ENCODE assay signal across 8 cellular contexts in the genomic region with DNA sequence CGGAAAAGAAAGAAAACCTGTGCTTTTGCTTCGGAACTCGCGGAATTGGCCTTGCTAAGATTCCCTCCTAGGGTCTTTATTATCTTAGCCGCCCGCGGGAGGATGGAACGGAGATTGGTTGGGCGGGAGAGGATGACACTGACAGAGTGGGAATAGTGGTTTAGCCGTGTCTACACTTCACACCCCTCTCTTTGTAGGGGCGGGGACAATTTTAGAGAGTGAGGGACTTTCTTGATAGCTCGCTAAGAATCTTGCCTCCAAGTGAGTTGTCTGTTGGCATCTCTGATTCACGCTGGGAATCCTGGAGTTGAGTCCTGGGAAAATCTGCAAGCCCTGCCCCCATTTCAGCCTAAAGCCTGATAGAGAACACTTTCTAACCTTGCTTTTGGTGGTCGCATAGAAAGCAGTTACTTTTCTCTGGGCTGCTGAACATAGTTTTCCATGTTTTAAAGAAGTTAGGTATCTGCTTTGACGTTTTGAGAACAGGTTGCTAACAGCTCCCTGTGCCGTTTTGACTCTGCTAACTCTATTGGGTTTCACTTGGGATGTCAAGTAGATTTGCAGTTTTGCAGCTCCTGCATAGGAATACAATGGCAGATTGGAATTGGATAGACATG. TPM values are rescaled to one million over a fixed set of nuclear protein-coding genes. Genes with fewer than 3 reads are reported as not detected.
DNase-seq lines count a peak whose midpoint lies in the region; ATAC-seq and TF ChIP-seq lines count a peak whose summit lies in the region.

No MANE protein-coding gene starts in this region.

- H3K9me3 ChIP-seq in fibroblast of lung (ENCODE audit: control insufficient read depth, insufficient read depth, low read depth, low read length): no peaks in the 10 kb centered on the region
- H3K9me3 ChIP-seq in neutrophil: no peaks in the 10 kb centered on the region

- H3K27ac ChIP-seq in fibroblast of lung (ENCODE audit: insufficient read depth, low read length) (peak overlapping the region; percentile 91), neutrophil (peak overlapping the region; percentile 79)

- TF ChIP-seq CTCF in fibroblast of lung (conservative IDR thresholded peaks at IDR 0.05 in 1 of 2, IDR thresholded peaks at IDR 0.05 in 1 of 2; ENCODE audit: low read depth in 1 of 2, low read length in 2 of 2) (no peak), neutrophil (IDR thresholded peaks at IDR 0.05) (no peak)

- H3K27me3 ChIP-seq in fibroblast of lung (ENCODE audit: control insufficient read depth, insufficient read depth, low read length): no peaks in the 10 kb centered on the region
- no peaks in the 10 kb centered on the region for H3K27me3 ChIP-seq in neutrophil

- H3K36me3 Mint-ChIP-seq in IgD-negative memory B cell: peaks cover 2% of the 10 kb centered on the region
- H3K36me3 Mint-ChIP-seq in activated CD4-positive, alpha-beta memory T cell treated with anti-CD3 and anti-CD28 coated beads for 36 hours: peaks cover 23% of the 10 kb centered on the region

- ATAC-seq in GM21619 (IDR thresholded peaks at IDR 0.05; ENCODE audit: unreplicated experiment): no peak

- H3K4me1 ChIP-seq in fibroblast of lung (ENCODE audit: control insufficient read depth, extremely low read depth, insufficient read depth, low read length) (no peaks in the 10 kb centered on the region), neutrophil (ENCODE audit: control insufficient read depth in 1 of 2, insufficient read depth in 1 of 2, low read depth in 1 of 2, low read length in 1 of 2) (peaks cover 16 to 22% of the 10 kb centered on the region in 2 experiments)

- H3K36me3 ChIP-seq in fibroblast of lung (ENCODE audit: control insufficient read depth, insufficient read depth, low read length): peaks cover 4% of the 10 kb centered on the region
- peaks cover 16% of the 10 kb centered on the region for H3K36me3 ChIP-seq in neutrophil

- peak overlapping the region; percentile 87 for H2AFZ ChIP-seq in fibroblast of lung (ENCODE audit: low read length)

- H4K20me1 ChIP-seq in fibroblast of lung (ENCODE audit: control insufficient read depth, extremely low read depth, insufficient read depth, low read length): no peaks in the 10 kb centered on the region

- no peaks in the 10 kb centered on the region for H3K27me3 Mint-ChIP-seq in IgD-negative memory B cell
- no peaks in the 10 kb centered on the region for H3K27me3 Mint-ChIP-seq in activated CD4-positive, alpha-beta memory T cell treated with anti-CD3 and anti-CD28 coated beads for 36 hours

- peak overlapping the region; percentile 90 for H3K9ac ChIP-seq in fibroblast of lung (ENCODE audit: insufficient read depth, low read length)

- H3K4me1 Mint-ChIP-seq in IgD-negative memory B cell: peaks cover 6 to 11% (median 9%) of the 10 kb centered on the region in 3 donors
- H3K4me1 Mint-ChIP-seq in activated CD4-positive, alpha-beta memory T cell treated with anti-CD3 and anti-CD28 coated beads for 36 hours (ENCODE audit: low read depth): peaks cover 22% of the 10 kb centered on the region

- peak overlapping the region; percentile 90 to 100 (median 98) for H3K27ac Mint-ChIP-seq in IgD-negative memory B cell
- H3K27ac Mint-ChIP-seq in activated CD4-positive, alpha-beta memory T cell treated with anti-CD3 and anti-CD28 coated beads for 36 hours: peak overlapping the region; percentile 93

- DNase-seq in activated T-cell treated with anti-CD3 and anti-CD28 coated beads for 24 hours (ENCODE audit: low read depth) (peak; percentile 44), fibroblast of lung (ENCODE audit: low read depth in 2 of 2) (peak; percentile 13 to 63), NCI-H1417 (lab: John Stamatoyannopoulos, UW) (no peak)
- DNase-seq in activated T-cell treated with anti-CD3 and anti-CD28 coated beads, Interleukin-2, amount 50 U/mL, for 1 hour: no peak
- DNase-seq in activated CD4-positive, alpha-beta memory T cell treated with anti-CD3 and anti-CD28 coated beads for 36 hours: peak; percentile 52

- POLR2A ChIA-PET in activated CD4-positive, alpha-beta memory T cell treated with anti-CD3 and anti-CD28 coated beads for 36 hours (lab: Charles Lee): interaction anchor here (1.0 to 2.0 kb wide), 4 partner anchors 107 to 352 kb away, joined by 3 to 9 read pairs (median 4); a partner anchor contains a TSS

- H3K79me2 ChIP-seq in fibroblast of lung (ENCODE audit: control insufficient read depth, insufficient read depth, low read length): peaks cover 26% of the 10 kb centered on the region

- H3K4me2 ChIP-seq in fibroblast of lung (ENCODE audit: extremely low read depth, insufficient read depth, low read length): peak overlapping the region; percentile 92

- peak overlapping the region; percentile 84 to 99 (median 94) for H3K4me3 ChIP-seq in fibroblast of lung (replicated peaks in 1 of 4; ENCODE audit: control extremely low read depth in 1 of 4, insufficient read depth in 1 of 4, low read depth in 3 of 4, low read length in 4 of 4)
- H3K4me3 ChIP-seq in neutrophil (ENCODE audit: low read depth in 1 of 2, low read length in 1 of 2): peak overlapping the region; percentile 92 to 94

- intact Hi-C loops in activated CD4-positive, alpha-beta memory T cell treated with anti-CD3 and anti-CD28 coated beads for 36 hours (cut with micrococcal nuclease): loop anchor here (2.0 kb wide), 1 partner anchor 738 kb away; a partner anchor contains a TSS

- CTCF ChIA-PET in activated CD4-positive, alpha-beta memory T cell treated with anti-CD3 and anti-CD28 coated beads for 36 hours (lab: Charles Lee): interaction anchor here (0.6 to 2.1 kb wide), 7 partner anchors 9 to 353 kb away, joined by 3 to 9 read pairs (median 3); a partner anchor contains a TSS

- H3K9me3 Mint-ChIP-seq in IgD-negative memory B cell: peaks cover 0 to under 1% (median 0%) of the 10 kb centered on the region in 3 donors
- H3K9me3 Mint-ChIP-seq in activated CD4-positive, alpha-beta memory T cell treated with anti-CD3 and anti-CD28 coated beads for 36 hours: no peaks in the 10 kb centered on the region

- H3K4me3 Mint-ChIP-seq in IgD-negative memory B cell: peak overlapping the region; percentile 96 to 100 (median 100)
- peak overlapping the region; percentile 94 for H3K4me3 Mint-ChIP-seq in activated CD4-positive, alpha-beta memory T cell treated with anti-CD3 and anti-CD28 coated beads for 36 hours

RNA-seq across cellular contexts. Expression of a gene that starts 0.7 kb away (rescaled TPM):
- 24.1 TPM for polyA plus RNA-seq in IgD-negative memory B cell
- 10 to 100 TPM; 59.5 to 62.0 TPM for total RNA-seq in activated CD4-positive, alpha-beta memory T cell treated with anti-CD3 and anti-CD28 coated beads for 36 hours
- total RNA-seq in fibroblast of lung: 21.5 and 30.3 TPM in 2 replicates
- 35.6 and 45.4 TPM in 2 replicates for polyA plus RNA-seq in fibroblast of lung
- polyA plus RNA-seq in fibroblast of lung (2012): 25.4 and 30.7 TPM in 2 replicates
- polyA minus RNA-seq in fibroblast of lung (ENCODE audit: low replicate concordance): 7.9 and 10.6 TPM in 2 replicates

Comparison
In these comparisons a context has a peak if more than half of its experiments do, and no peak if none do; other contexts are left out.
1. DNase-seq: peak in activated T-cell treated with anti-CD3 and anti-CD28 coated beads for 24 hours (single experiment), activated CD4-positive, alpha-beta memory T cell treated with anti-CD3 and anti-CD28 coated beads for 36 hours (single experiment) and fibroblast of lung (2 of 2); none in activated T-cell treated with anti-CD3 and anti-CD28 coated beads, Interleukin-2, amount 50 U/mL, for 1 hour (single experiment) and NCI-H1417 (0 of 3).